ENCODE assay signal across 9 cellular contexts in genomic region chr1:5980314-5981008, GRCh38. TPM values are rescaled to one million over a fixed set of nuclear protein-coding genes. Genes with fewer than 3 reads are reported as not detected.
DNase-seq lines count a peak whose midpoint lies in the region; ATAC-seq and TF ChIP-seq lines count a peak whose summit lies in the region.
"Had no signal": no experiment of that assay in that cellular context is flagged by ENCODE, and none has a peak within 500 bp of the region (broad histone marks: within the 10 kb centered on the region; RNA-seq: fewer than 3 reads in every experiment).

No MANE protein-coding gene starts in this region.

- CTCF ChIA-PET in WTC11 (lab: Charles Lee) = interaction anchor here (0.5 to 3.3 kb wide), 20 partner anchors 11 to 764 kb away, joined by 3 to 39 read pairs (median 4); partner anchors contain the start of genes NPHP4 and RNF207

- H3K27ac Mint-ChIP-seq in WTC11 = peak overlapping the region; percentile 69

- no peaks in the 10 kb centered on the region for H3K9me3 ChIP-seq in HAP-1

- 0 out of 2 replicates have a peak, but pooled peaks cover 3% of the 10 kb centered on the region for H3K4me1 ChIP-seq in HAP-1

- no peak overlapping the region for H3K4me3 ChIP-seq in HAP-1

- H3K27ac ChIP-seq in 22Rv1 = no peak overlapping the region

- peaks cover 17% of the 10 kb centered on the region for H3K36me3 Mint-ChIP-seq in WTC11

- no peaks in the 10 kb centered on the region for H3K27me3 Mint-ChIP-seq in WTC11 (ENCODE audit: low read depth)

- H3K4me1 Mint-ChIP-seq in WTC11 = peaks cover 15% of the 10 kb centered on the region

- TF ChIP-seq CTCF in 22Rv1 (IDR thresholded peaks at IDR 0.05) (peak; percentile 21; the same call in 1 of the 2 replicates), WTC11 (IDR thresholded peaks at IDR 0.05) (no peak)

- H3K9me3 Mint-ChIP-seq in WTC11 = 0 out of 2 replicates have a peak, but pooled peaks cover 3% of the 10 kb centered on the region

- POLR2A ChIA-PET in WTC11 (lab: Charles Lee) = interaction anchor here (0.7 to 2.1 kb wide), 2 partner anchors 12 to 24 kb away, joined by 3 to 9 read pairs; partner anchors contain the start of gene NPHP4

- in situ Hi-C loops in HAP-1 (cut with MboI; ENCODE audit: low sequenced_read_pairs) = no loop called here

- peak; percentile 98 for ATAC-seq in WTC11

- H3K4me3 Mint-ChIP-seq in WTC11 = peak overlapping the region; percentile 57

- peak; percentile 37 to 81 for DNase-seq in HAP-1 (ENCODE audit: low spot score in 2 of 2)
- peak; percentile 88 for DNase-seq in WTC11 (ENCODE audit: low spot score)
- DNase-seq in iPS DF 4.7 (ENCODE audit: extremely low read depth, low spot score) = peak; percentile 66
- no peak for DNase-seq in NCI-H446 (lab: John Stamatoyannopoulos, UW)
- DNase-seq in NCI-H1105 treated with DMSO at 0.1 percent for 48 hours (lab: John Stamatoyannopoulos, UW) = no peak
- DNase-seq in stimulated activated CD4-positive, alpha-beta T cell treated with anti-CD3 and anti-CD28 coated beads, Interleukin-15, amount 100 ng/mL, for 24 hours = no peak
- DNase-seq in cerebellum (ENCODE audit: low spot score) = no peak
- DNase-seq: NCI-H1694 treated with DMSO at 0.1 percent for 48 hours had no signal

- no peaks in the 10 kb centered on the region for H3K27me3 ChIP-seq in HAP-1 (ENCODE audit: low read depth)

- H3K36me3 ChIP-seq in HAP-1 (replicated peaks) = peaks cover 4% of the 10 kb centered on the region; the same call in 1 of the 2 replicates

TF ChIP-seq in WTC11, 78 proteins besides CTCF, POLR2A, EP300 and RAD21 (continues in another document):
- TF ChIP-seq ZMAT4 (CRISPR knock-in tag; IDR thresholded peaks at IDR 0.05) = no peak
- peak; percentile 51; the same call in 1 of the 2 replicates for TF ChIP-seq FOXK1 (CRISPR knock-in tag; IDR thresholded peaks at IDR 0.05)
- no peak for TF ChIP-seq CREB1 (CRISPR knock-in tag; IDR thresholded peaks at IDR 0.05)
- TF ChIP-seq IRF2 (CRISPR knock-in tag; IDR thresholded peaks at IDR 0.05; ENCODE audit: borderline replicate concordance, low read depth) = no peak
- no peak for TF ChIP-seq GRHL2 (CRISPR knock-in tag; IDR thresholded peaks at IDR 0.05; ENCODE audit: insufficient replicate concordance, severe bottlenecking)
- no peak for TF ChIP-seq NR1H2 (CRISPR knock-in tag; IDR thresholded peaks at IDR 0.05)
- TF ChIP-seq HMGA2 (CRISPR knock-in tag; IDR thresholded peaks at IDR 0.05) = no peak
- TF ChIP-seq ZNF396 (CRISPR knock-in tag; IDR thresholded peaks at IDR 0.05; ENCODE audit: borderline replicate concordance) = no peak
- TF ChIP-seq KAT7 (CRISPR knock-in tag; IDR thresholded peaks at IDR 0.05; ENCODE audit: borderline replicate concordance) = no peak
- no peak for TF ChIP-seq ARID4B (CRISPR knock-in tag; IDR thresholded peaks at IDR 0.05; ENCODE audit: borderline replicate concordance)
- no peak; the same call in 1 of the 2 replicates for TF ChIP-seq USF2 (CRISPR knock-in tag; IDR thresholded peaks at IDR 0.05)
- TF ChIP-seq ZNF425 (CRISPR knock-in tag; conservative IDR thresholded peaks at IDR 0.05) = no peak
- no peak for TF ChIP-seq ATF1 (CRISPR knock-in tag; IDR thresholded peaks at IDR 0.05)
- 0 out of 2 replicates have a peak, but pooled peaks have one; percentile 42 for TF ChIP-seq NFE2L1 (CRISPR knock-in tag; IDR thresholded peaks at IDR 0.05)
- TF ChIP-seq ZNF219 (CRISPR knock-in tag; IDR thresholded peaks at IDR 0.05; ENCODE audit: borderline replicate concordance) = no peak
- TF ChIP-seq CBFB (CRISPR knock-in tag; IDR thresholded peaks at IDR 0.05; ENCODE audit: low read depth) = no peak
- TF ChIP-seq CDX4 (CRISPR knock-in tag; IDR thresholded peaks at IDR 0.05; ENCODE audit: borderline replicate concordance) = no peak
- TF ChIP-seq GTF2I (CRISPR knock-in tag; conservative IDR thresholded peaks at IDR 0.05) = no peak

RNA-seq across cellular contexts. Expression of gene NPHP4, which starts 11.8 kb away (rescaled TPM):
- 10.6 to 16.8 TPM (median 12.0 TPM) in 3 replicates for total RNA-seq in WTC11 (2021)
- 21.7 TPM for total RNA-seq in cerebellum

Comparison
In these comparisons a context has a peak if more than half of its experiments do, and no peak if none do; other contexts are left out.
1. DNase-seq: peak in HAP-1 (2 of 2), WTC11 (single experiment) and iPS DF 4.7 (single experiment); none in NCI-H446 (0 of 2), NCI-H1105 treated with DMSO at 0.1 percent for 48 hours (single experiment), stimulated activated CD4-positive, alpha-beta T cell treated with anti-CD3 and anti-CD28 coated beads, Interleukin-15, amount 100 ng/mL, for 24 hours (single experiment) and cerebellum (single experiment).